Comparison of ENCODE assay signal across 8 cellular contexts in the genomic region with DNA sequence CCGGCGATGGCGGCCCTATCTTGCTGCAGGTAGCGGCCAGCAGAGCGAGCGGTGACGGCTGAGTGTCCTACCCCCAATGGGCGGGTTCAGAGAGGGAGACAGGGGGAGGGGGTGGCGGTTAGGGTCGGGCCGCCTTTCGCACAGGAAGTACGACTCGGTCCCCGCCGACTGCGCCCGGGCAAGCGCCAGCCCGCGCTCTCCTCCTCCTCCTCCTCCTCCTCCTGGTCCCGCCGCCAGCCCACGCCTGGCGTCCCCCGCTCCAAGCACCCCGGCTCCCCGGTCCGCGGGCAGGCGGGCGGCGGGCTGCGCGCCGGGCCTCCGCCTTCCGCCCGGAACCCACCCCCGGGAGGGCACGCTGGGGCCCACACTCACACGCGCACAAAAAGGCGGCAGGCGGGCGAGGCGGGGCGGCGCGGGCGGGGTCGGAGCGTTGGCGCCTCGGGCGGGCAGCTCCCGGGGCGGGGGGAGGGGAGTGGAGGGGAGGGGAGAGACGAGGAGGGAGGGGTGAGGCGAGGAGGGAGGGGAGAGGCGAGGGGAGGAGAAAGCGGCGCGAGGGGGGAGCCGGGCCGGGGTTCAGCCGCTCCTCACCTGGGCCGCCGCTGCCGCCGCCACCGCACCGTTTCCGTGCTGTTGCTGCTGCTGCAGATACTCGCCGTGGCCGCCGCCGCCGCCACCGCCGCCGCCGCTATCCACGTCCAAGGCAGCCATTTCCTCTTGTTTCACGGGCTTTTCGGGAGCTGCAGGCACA. TPM values are rescaled to one million over a fixed set of nuclear protein-coding genes. Genes with fewer than 3 reads are reported as not detected.
DNase-seq lines count a peak whose midpoint lies in the region; ATAC-seq and TF ChIP-seq lines count a peak whose summit lies in the region.

No MANE protein-coding gene starts in this region.

- peaks cover 38% of the 10 kb centered on the region for H3K4me1 ChIP-seq in KMS-11 (ENCODE audit: low read depth, poor library complexity, severe bottlenecking)

- TF ChIP-seq CTCF in KMS-11 (conservative IDR thresholded peaks at IDR 0.05; ENCODE audit: low read depth, low read length) (no peak), fibroblast of mammary gland (conservative IDR thresholded peaks at IDR 0.05; ENCODE audit: control insufficient read depth, insufficient read depth, low read depth, low read length) (no peak)

- peak overlapping the region; percentile 90 for H3K4me3 Mint-ChIP-seq in activated T-helper 17 cell treated with anti-CD3 and anti-CD28 coated beads, Interleukin-2, amount 50 U/mL, for 72 hours
- H3K4me3 Mint-ChIP-seq in natural killer cell treated with Interleukin-12 subunit alpha and Interleukin-12 subunit beta and Interleukin-15 and Interleukin-18, amount 100 ng/mL, for 72 hours = peak overlapping the region; percentile 95

- DNase-seq in DMS53 treated with DMSO at 0.1 percent for 48 hours (lab: John Stamatoyannopoulos, UW; ENCODE audit: unreplicated experiment) (peak; percentile 81), RPMI7951 (ENCODE audit: low read depth) (peak; percentile 91), fibroblast of mammary gland (ENCODE audit: low read depth) (peak; percentile 82)
- peak; percentile 94 for DNase-seq in natural killer cell treated with Interleukin-12 subunit alpha and Interleukin-12 subunit beta and Interleukin-15 and Interleukin-18, amount 100 ng/mL, for 72 hours (ENCODE audit: low spot score)
- peak; percentile 91 for DNase-seq in stimulated activated naive CD4-positive, alpha-beta T cell treated with Interleukin-2 at 50 U/mL for 16 hours (lab: John Stamatoyannopoulos, UW)

- peak overlapping the region; percentile 98 for H3K27ac Mint-ChIP-seq in activated T-helper 17 cell treated with anti-CD3 and anti-CD28 coated beads, Interleukin-2, amount 50 U/mL, for 72 hours
- H3K27ac Mint-ChIP-seq in natural killer cell treated with Interleukin-12 subunit alpha and Interleukin-12 subunit beta and Interleukin-15 and Interleukin-18, amount 100 ng/mL, for 72 hours = peak overlapping the region; percentile 98 to 99

- H3K79me2 ChIP-seq in KMS-11 (ENCODE audit: insufficient read depth, low read depth) = peaks cover 60% of the 10 kb centered on the region

- H3K9me3 Mint-ChIP-seq in activated T-helper 17 cell treated with anti-CD3 and anti-CD28 coated beads, Interleukin-2, amount 50 U/mL, for 72 hours = no peaks in the 10 kb centered on the region
- H3K9me3 Mint-ChIP-seq in natural killer cell treated with Interleukin-12 subunit alpha and Interleukin-12 subunit beta and Interleukin-15 and Interleukin-18, amount 100 ng/mL, for 72 hours = no peaks in the 10 kb centered on the region

- no peaks in the 10 kb centered on the region for H3K27me3 ChIP-seq in KMS-11 (ENCODE audit: insufficient read depth, low read depth)

- H3K27ac ChIP-seq in KMS-11 = peak overlapping the region; percentile 98

- H3K27me3 Mint-ChIP-seq in activated T-helper 17 cell treated with anti-CD3 and anti-CD28 coated beads, Interleukin-2, amount 50 U/mL, for 72 hours = no peaks in the 10 kb centered on the region
- H3K27me3 Mint-ChIP-seq in natural killer cell treated with Interleukin-12 subunit alpha and Interleukin-12 subunit beta and Interleukin-15 and Interleukin-18, amount 100 ng/mL, for 72 hours = no peaks in the 10 kb centered on the region

- H4K20me1 ChIP-seq in KMS-11 (ENCODE audit: insufficient read depth) = peaks cover 8% of the 10 kb centered on the region

- H3K4me3 ChIP-seq in KMS-11 (IDR thresholded peaks at IDR 0.05; ENCODE audit: insufficient read depth, low read depth, low read length) (no peak overlapping the region), fibroblast of mammary gland (ENCODE audit: control insufficient read depth, low read depth, low read length) (peak overlapping the region; percentile 88)

- H3K36me3 Mint-ChIP-seq in activated T-helper 17 cell treated with anti-CD3 and anti-CD28 coated beads, Interleukin-2, amount 50 U/mL, for 72 hours (ENCODE audit: low read depth) = peaks cover 51% of the 10 kb centered on the region
- peaks cover 15% of the 10 kb centered on the region for H3K36me3 Mint-ChIP-seq in natural killer cell treated with Interleukin-12 subunit alpha and Interleukin-12 subunit beta and Interleukin-15 and Interleukin-18, amount 100 ng/mL, for 72 hours

- peaks cover 29% of the 10 kb centered on the region for H3K4me1 Mint-ChIP-seq in activated T-helper 17 cell treated with anti-CD3 and anti-CD28 coated beads, Interleukin-2, amount 50 U/mL, for 72 hours
- peaks cover 39 to 49% of the 10 kb centered on the region in 2 donors for H3K4me1 Mint-ChIP-seq in natural killer cell treated with Interleukin-12 subunit alpha and Interleukin-12 subunit beta and Interleukin-15 and Interleukin-18, amount 100 ng/mL, for 72 hours (ENCODE audit: low read depth in 2 of 2)

- H3K9ac ChIP-seq in KMS-11 = peak overlapping the region; percentile 83

- no peak overlapping the region for H3K4me2 ChIP-seq in KMS-11

- H2AFZ ChIP-seq in KMS-11 (ENCODE audit: low read depth) = no peak overlapping the region

- ATAC-seq in GM21723 (IDR thresholded peaks at IDR 0.05; ENCODE audit: unreplicated experiment) = peak; percentile 52
- peak; percentile 65 for ATAC-seq in activated T-helper 17 cell treated with anti-CD3 and anti-CD28 coated beads, Interleukin-2, amount 50 U/mL, for 72 hours (replicated peaks)
- peak; percentile 79 to 82 for ATAC-seq in natural killer cell treated with Interleukin-12 subunit alpha and Interleukin-12 subunit beta and Interleukin-15 and Interleukin-18, amount 100 ng/mL, for 72 hours

- no peaks in the 10 kb centered on the region for H3K36me3 ChIP-seq in KMS-11 (ENCODE audit: insufficient read depth)

RNA-seq across cellular contexts. Expression of gene SP3, which starts 1.2 kb away (rescaled TPM):
- total RNA-seq in RPMI7951 (2014; rRNA removed; shearing (Covaris generic)) = 93.2 and 101 TPM in 2 replicates
- total RNA-seq in activated T-helper 17 cell treated with anti-CD3 and anti-CD28 coated beads, Interleukin-2, amount 50 U/mL, for 72 hours = 100 to 1,000 TPM in 1 of 2 donors, 10 to 100 TPM in 1; 84.4 to 103 TPM
- total RNA-seq in natural killer cell treated with Interleukin-12 subunit alpha and Interleukin-12 subunit beta and Interleukin-15 and Interleukin-18, amount 100 ng/mL, for 72 hours = 10 to 100 TPM; 89.5 to 99.5 TPM
